4 cellular contexts compared by ENCODE assay signal in genomic region chr7:39339591-39339990, GRCh38.
"Had no signal": no experiment of that assay in that cellular context is flagged by ENCODE, and none has a peak within 500 bp of the region (broad histone marks: within the 10 kb centered on the region; RNA-seq: fewer than 3 reads in every experiment).

No MANE protein-coding gene starts in this region.

- H3K4me3 ChIP-seq: GM23338 had no signal

- H2AFZ ChIP-seq: GM23338 had no signal

- H3K27ac Mint-ChIP-seq: GM23338 had no signal

- ATAC-seq: GM23338 had no signal

- DNase-seq: H9, HCEC 1CT, IMR-90 had no signal

- H3K4me3 Mint-ChIP-seq: GM23338, H9 had no signal

- H3K4me2 ChIP-seq: GM23338 had no signal

- H3K9me3 Mint-ChIP-seq: GM23338, H9 had no signal
